Comparison of ENCODE assay signal across 1 cellular context in genomic region chr2:215793747-215794595, GRCh38.
TF ChIP-seq lines count a peak whose summit lies in the region.

No MANE protein-coding gene starts in this region.

TF ChIP-seq in HCT116, 20 proteins besides CTCF, POLR2A, EP300 and RAD21 (continued from another document):
- no peak for TF ChIP-seq EGR1 (IDR thresholded peaks at IDR 0.05; ENCODE audit: low read depth)
